ENCODE assay signal across 8 cellular contexts in genomic region chr5:131265318-131265803, GRCh38. TPM values are rescaled to one million over a fixed set of nuclear protein-coding genes. Genes with fewer than 3 reads are reported as not detected.
DNase-seq lines count a peak whose midpoint lies in the region; ATAC-seq and TF ChIP-seq lines count a peak whose summit lies in the region.

No MANE protein-coding gene starts in this region.

- H2AFZ ChIP-seq in hepatocyte = no peak overlapping the region
- no peak overlapping the region for H2AFZ ChIP-seq in smooth muscle cell (ENCODE audit: low read depth)

- H3K4me1 ChIP-seq in ES-I3 (ENCODE audit: insufficient read depth, low read length) (no peaks in the 10 kb centered on the region), hepatocyte (ENCODE audit: insufficient read depth) (peaks cover 3% of the 10 kb centered on the region), smooth muscle cell (ENCODE audit: low read depth) (peaks cover 12% of the 10 kb centered on the region)

- DNase-seq in HuH-7.5 (ENCODE audit: low spot score) (peak; percentile 31), WERI-Rb-1 (no peak), hepatocyte (ENCODE audit: low spot score) (peak; percentile 46), smooth muscle cell (lab: John Stamatoyannopoulos, UW; ENCODE audit: unreplicated experiment) (no peak), nucleus accumbens (lab: John Stamatoyannopoulos, UW) (no peak), NCI-H526 treated with DMSO at 0.1 percent for 48 hours (lab: John Stamatoyannopoulos, UW) (no peak)

- peak overlapping the region; percentile 100; the same call in 1 of the 2 replicates for H3K9ac ChIP-seq in ES-I3 (ENCODE audit: low read depth, low read length)
- no peak overlapping the region for H3K9ac ChIP-seq in smooth muscle cell (ENCODE audit: low read depth)

- no peaks in the 10 kb centered on the region for H3F3A ChIP-seq in smooth muscle cell (ENCODE audit: low read depth)

- H3K4me3 ChIP-seq in WERI-Rb-1 (ENCODE audit: low read depth, low read length) = peak overlapping the region; percentile 65; the same call in 1 of the 2 replicates
- H3K4me3 ChIP-seq in hepatocyte = peak overlapping the region; percentile 97
- H3K4me3 ChIP-seq in smooth muscle cell = peak overlapping the region; percentile 96

- H3K9me3 ChIP-seq in ES-I3 (ENCODE audit: control insufficient read depth, insufficient read depth, low read length) = no peaks in the 10 kb centered on the region
- no peaks in the 10 kb centered on the region for H3K9me3 ChIP-seq in WERI-Rb-1 (ENCODE audit: severe bottlenecking)
- no peaks in the 10 kb centered on the region for H3K9me3 ChIP-seq in hepatocyte (ENCODE audit: low read depth)
- no peaks in the 10 kb centered on the region for H3K9me3 ChIP-seq in smooth muscle cell (replicated peaks; ENCODE audit: low read depth)

- H3K36me3 ChIP-seq in ES-I3 (ENCODE audit: insufficient read depth, low read length) = no peaks in the 10 kb centered on the region
- H3K36me3 ChIP-seq in WERI-Rb-1 = no peaks in the 10 kb centered on the region
- no peaks in the 10 kb centered on the region for H3K36me3 ChIP-seq in hepatocyte (replicated peaks; ENCODE audit: insufficient read depth, low read depth)
- no peaks in the 10 kb centered on the region for H3K36me3 ChIP-seq in smooth muscle cell (ENCODE audit: low read depth)

- H3K79me2 ChIP-seq in hepatocyte = peaks cover 60% of the 10 kb centered on the region
- peaks cover 63% of the 10 kb centered on the region for H3K79me2 ChIP-seq in smooth muscle cell (ENCODE audit: low read depth)

- H3K27ac ChIP-seq in WERI-Rb-1 = no peak overlapping the region
- H3K27ac ChIP-seq in hepatocyte = peak overlapping the region; percentile 97
- H3K27ac ChIP-seq in smooth muscle cell (ENCODE audit: low read depth) = no peak overlapping the region

- H3K9me2 ChIP-seq in hepatocyte (replicated peaks; ENCODE audit: insufficient read depth) = no peaks in the 10 kb centered on the region

- H3K4me2 ChIP-seq in hepatocyte = peak overlapping the region; percentile 77
- H3K4me2 ChIP-seq in smooth muscle cell = peak overlapping the region; percentile 92

- H3K27me3 ChIP-seq in WERI-Rb-1 (ENCODE audit: insufficient read depth, low read depth, severe bottlenecking) (no peaks in the 10 kb centered on the region), hepatocyte (no peaks in the 10 kb centered on the region), smooth muscle cell (ENCODE audit: low read depth) (no peaks in the 10 kb centered on the region)

- H4K20me1 ChIP-seq in hepatocyte (ENCODE audit: insufficient read depth, poor library complexity, severe bottlenecking) (peaks cover 8% of the 10 kb centered on the region), smooth muscle cell (ENCODE audit: low read depth) (peaks cover 51% of the 10 kb centered on the region)

- 0 out of 2 replicates have a peak, but pooled peaks have one; percentile 3 for TF ChIP-seq CTCF in WERI-Rb-1 (IDR thresholded peaks at IDR 0.05; ENCODE audit: low read depth, low read length)
- peak; percentile 21 for TF ChIP-seq CTCF in hepatocyte (IDR thresholded peaks at IDR 0.05; ENCODE audit: poor library complexity)
- peak; percentile 22 for TF ChIP-seq CTCF in smooth muscle cell (IDR thresholded peaks at IDR 0.05; ENCODE audit: borderline replicate concordance, insufficient read depth, poor library complexity, severe bottlenecking)

- WGBS in hepatocyte (ENCODE audit: low lambda C conversion rate, missing lambda C conversion rate) = 23% methylated on average over 2 of the region's 2 CpGs
- WGBS in smooth muscle cell (ENCODE audit: low lambda C conversion rate) = 26% methylated on average over 2 of the region's 2 CpGs

- peak; percentile 23 for ATAC-seq in GM21390 (IDR thresholded peaks at IDR 0.05; ENCODE audit: unreplicated experiment)

RNA-seq across cellular contexts. Expression of gene CDC42SE2, which starts 1.5 kb away (rescaled TPM):
- total RNA-seq in hepatocyte = 45.4 and 51.5 TPM in 2 replicates
- polyA plus RNA-seq in hepatocyte = 21.9 and 27.2 TPM in 2 replicates
- total RNA-seq in smooth muscle cell = 24.0 and 31.5 TPM in 2 replicates
- 12.6 and 16.4 TPM in 2 replicates for polyA plus RNA-seq in smooth muscle cell

Comparison
In these comparisons a context has a peak if more than half of its experiments do, and no peak if none do; other contexts are left out.
1. DNase-seq: peak in HuH-7.5 (single experiment) and hepatocyte (single experiment); none in WERI-Rb-1 (single experiment), smooth muscle cell (single experiment), nucleus accumbens (0 of 56) and NCI-H526 treated with DMSO at 0.1 percent for 48 hours (single experiment).
2. Peak in every context shown above with its lines, with median percentiles within 50 percentile points of each other: H3K4me3 ChIP-seq and CTCF ChIP-seq.